ENCODE assay signal across 8 cellular contexts in genomic region chr5:123371575-123372179, GRCh38. TPM values are rescaled to one million over a fixed set of nuclear protein-coding genes. Genes with fewer than 3 reads are reported as not detected.
A peak's percentile ranks its signal among the peaks of the same experiment; 100 is the strongest.
DNase-seq lines count a peak whose midpoint lies in the region; ATAC-seq, FAIRE-seq and TF ChIP-seq lines count a peak whose summit lies in the region.

No MANE protein-coding gene starts in this region.

- H3K27me3 ChIP-seq in adrenal gland = no peaks in the 10 kb centered on the region

- DNase-seq in SKM-1 treated with dmso at 0.1 percent for 144 hours (lab: John Stamatoyannopoulos, UW; ENCODE audit: unreplicated experiment) = peak; percentile 35
- no peak for DNase-seq in SKM-1 (lab: John Stamatoyannopoulos, UW; ENCODE audit: unreplicated experiment)
- DNase-seq in NCI-H1694 treated with DMSO at 0.1 percent for 48 hours (lab: John Stamatoyannopoulos, UW) = peak; percentile 3
- peak; percentile 21 to 61 (median 37) for DNase-seq in adrenal gland
- DNase-seq in kidney = no peak
- no peak for DNase-seq in stimulated activated naive B cell treated with anti-CD40 and anti-IgM and Interleukin-4, amounts not matched to agents 10 μg/mL and 1 μg/mL and 100 μg/mL, for 72 hours
- DNase-seq in NCI-H1436 (lab: John Stamatoyannopoulos, UW) = no peak

- H3K4me3 ChIP-seq in adrenal gland (no peak overlapping the region), kidney (ENCODE audit: low read length in 2 of 2) (no peak overlapping the region)

- intact Hi-C loops in adrenal gland (cut with DNase I) = no loop called here
- intact Hi-C loops in kidney (cut with DNase I) = no loop called here

- WGBS in adrenal gland, 4 donors = 86 to 93% (median 90%) methylated on average over 4 of the region's 4 CpGs

- ATAC-seq in stimulated activated naive B cell treated with anti-CD40 and anti-IgM and Interleukin-4, amounts not matched to agents 10 μg/mL and 1 μg/mL and 100 μg/mL, for 72 hours (replicated peaks) = no peak
- no peak for ATAC-seq in HG03457 (IDR thresholded peaks at IDR 0.05; ENCODE audit: unreplicated experiment)

- H3K36me3 Mint-ChIP-seq in stimulated activated naive B cell treated with anti-CD40 and anti-IgM and Interleukin-4, amounts not matched to agents 10 μg/mL and 1 μg/mL and 100 μg/mL, for 72 hours = peaks cover 43 to 51% of the 10 kb centered on the region in 2 donors

- H3K4me3 Mint-ChIP-seq in stimulated activated naive B cell treated with anti-CD40 and anti-IgM and Interleukin-4, amounts not matched to agents 10 μg/mL and 1 μg/mL and 100 μg/mL, for 72 hours = no peak overlapping the region

- H3K4me1 ChIP-seq in adrenal gland (replicated peaks in 1 of 2) (no peaks in the 10 kb centered on the region), kidney (ENCODE audit: control insufficient read depth in 1 of 2, insufficient read depth in 1 of 2, low read depth in 1 of 2, low read length in 2 of 2) (no peaks in the 10 kb centered on the region)

- peak overlapping the region; percentile 62 for H3K27ac Mint-ChIP-seq in stimulated activated naive B cell treated with anti-CD40 and anti-IgM and Interleukin-4, amounts not matched to agents 10 μg/mL and 1 μg/mL and 100 μg/mL, for 72 hours

- H3K27ac ChIP-seq in adrenal gland (no peak overlapping the region), kidney (ENCODE audit: low read depth in 2 of 2, low read length in 2 of 2) (no peak overlapping the region)

- no peak for TF ChIP-seq POLR2A in adrenal gland (IDR thresholded peaks at IDR 0.05)

- H3K4me1 Mint-ChIP-seq in stimulated activated naive B cell treated with anti-CD40 and anti-IgM and Interleukin-4, amounts not matched to agents 10 μg/mL and 1 μg/mL and 100 μg/mL, for 72 hours = peaks cover 0 to 2% of the 10 kb centered on the region in 2 donors

- peaks cover 0 to 8% of the 10 kb centered on the region in 2 donors for H3K36me3 ChIP-seq in adrenal gland (replicated peaks in 1 of 2)
- H3K36me3 ChIP-seq in kidney (ENCODE audit: control insufficient read depth in 1 of 2, insufficient read depth in 2 of 2, low read length in 2 of 2) = peaks cover 9 to 13% of the 10 kb centered on the region in 2 donors

- H3K9me3 ChIP-seq in adrenal gland (replicated peaks in 1 of 3) = no peaks in the 10 kb centered on the region
- no peaks in the 10 kb centered on the region for H3K9me3 ChIP-seq in kidney (ENCODE audit: control insufficient read depth in 1 of 2, low read length in 2 of 2)

- H3K27me3 Mint-ChIP-seq in stimulated activated naive B cell treated with anti-CD40 and anti-IgM and Interleukin-4, amounts not matched to agents 10 μg/mL and 1 μg/mL and 100 μg/mL, for 72 hours = no peaks in the 10 kb centered on the region

- no peak for FAIRE-seq in kidney (lab: Jason Lieb, UNC)

- H3K9ac ChIP-seq in kidney (ENCODE audit: low read length in 2 of 2) = no peak overlapping the region

- H3K9me3 Mint-ChIP-seq in stimulated activated naive B cell treated with anti-CD40 and anti-IgM and Interleukin-4, amounts not matched to agents 10 μg/mL and 1 μg/mL and 100 μg/mL, for 72 hours = no peaks in the 10 kb centered on the region

- TF ChIP-seq CTCF in adrenal gland (IDR thresholded peaks at IDR 0.05) = peak in 2 of 6 experiments; percentile 40 to 43
- peak; percentile 46 for TF ChIP-seq CTCF in kidney (IDR thresholded peaks at IDR 0.05; ENCODE audit: borderline replicate concordance, extremely low read depth, insufficient read depth)

RNA-seq across cellular contexts. Expression of gene CEP120, which starts 51.5 kb away (rescaled TPM):
- 10 to 100 TPM; 13.5 to 28.5 (median 19.6) TPM for total RNA-seq in adrenal gland
- 10 to 100 TPM in 1 of 3 donors, 1 to 10 TPM in 2; 4.2 to 20.5 (median 8.4) TPM for polyA plus RNA-seq in adrenal gland
- total RNA-seq in kidney = 22.1 TPM
- 4.6 TPM for polyA plus RNA-seq in kidney (ENCODE audit: insufficient read depth, low read depth, low replicate concordance)

Comparison
In these comparisons a context has a peak if more than half of its experiments do, and no peak if none do; other contexts are left out.
1. DNase-seq: peak in SKM-1 treated with dmso at 0.1 percent for 144 hours (single experiment), NCI-H1694 treated with DMSO at 0.1 percent for 48 hours (single experiment) and adrenal gland (7 of 7); none in SKM-1 (single experiment), kidney (single experiment), stimulated activated naive B cell treated with anti-CD40 and anti-IgM and Interleukin-4, amounts not matched to agents 10 μg/mL and 1 μg/mL and 100 μg/mL, for 72 hours (single experiment) and NCI-H1436 (single experiment).